In the genomic region with DNA sequence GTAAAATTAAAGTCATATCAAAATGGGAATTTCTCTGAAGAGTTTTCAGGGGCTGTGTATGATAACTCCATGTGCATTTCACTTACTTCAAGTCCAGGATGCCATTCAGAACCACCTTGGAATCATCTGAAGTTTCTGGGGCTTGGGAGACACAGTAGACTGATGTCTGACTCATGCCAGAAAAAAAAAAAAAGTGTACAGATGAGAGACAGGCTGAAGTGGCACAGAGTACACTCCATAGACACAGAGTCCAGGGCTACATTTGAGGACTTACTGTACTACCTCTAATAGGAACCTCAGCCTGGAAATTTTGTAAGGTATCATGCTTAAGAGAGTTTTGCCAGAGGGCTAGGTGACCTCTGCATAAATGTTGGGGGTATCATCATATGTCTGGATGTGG, we compare ENCODE assay signal across 20 cellular contexts.
A peak's percentile ranks its signal among the peaks of the same experiment; 100 is the strongest.
DNase-seq lines count a peak whose midpoint lies in the region; ATAC-seq, FAIRE-seq and TF ChIP-seq lines count a peak whose summit lies in the region.
"Had no signal": no experiment of that assay in that cellular context is flagged by ENCODE, and none has a peak within 500 bp of the region (broad histone marks: within the 10 kb centered on the region; RNA-seq: fewer than 3 reads in every experiment).

No MANE protein-coding gene starts in this region.

- TF ChIP-seq EP300 in HepG2 (IDR thresholded peaks at IDR 0.05; ENCODE audit: low read depth in 2 of 2, low read length in 2 of 2), result no peak
- no peak for TF ChIP-seq EP300 in HepG2 (CRISPR knock-in tag; IDR thresholded peaks at IDR 0.05; ENCODE audit: borderline replicate concordance)
- no peak for TF ChIP-seq EP300 in K562 (IDR thresholded peaks at IDR 0.05; ENCODE audit: low read length)

- BruUV-seq in HepG2 (replicated peaks; lab: Mats Ljungman, UMichigan) (no TSS peak), K562 (replicated peaks; lab: Mats Ljungman, UMichigan) (no TSS peak)

- no peak for TF ChIP-seq RAD21 in HepG2 (CRISPR knock-in tag; IDR thresholded peaks at IDR 0.05)
- no peak for TF ChIP-seq RAD21 in K562 (CRISPR knock-in tag; conservative IDR thresholded peaks at IDR 0.05 in 1 of 2, IDR thresholded peaks at IDR 0.05 in 1 of 2)

- no peaks in the 10 kb centered on the region for H3K36me3 ChIP-seq in HepG2 (replicated peaks in 1 of 2; ENCODE audit: control insufficient read depth in 1 of 2, insufficient read depth in 2 of 2, low read length in 2 of 2)
- H3K36me3 ChIP-seq in right lobe of liver, result no peaks in the 10 kb centered on the region
- H3K36me3 ChIP-seq in K562 (ENCODE audit: control insufficient read depth, insufficient read depth, low read length), result no peaks in the 10 kb centered on the region

- H3K4me2 ChIP-seq in HepG2 (ENCODE audit: low read depth, low read length) (no peak overlapping the region), K562 (ENCODE audit: insufficient read depth, low read length) (no peak overlapping the region)

- peak; percentile 37; the same call in 1 of the 3 replicates for ATAC-seq in HepG2
- ATAC-seq in right lobe of liver, result no peak
- ATAC-seq in K562, result peak; percentile 28
- peak; percentile 26 for ATAC-seq in foreskin keratinocyte

- POLR2A ChIA-PET in HepG2 (lab: Yijun Ruan, JAX) (no interaction called here), K562 (lab: Yijun Ruan, JAX) (no interaction called here)

- no peak for TF ChIP-seq POLR2A in HepG2 (IDR thresholded peaks at IDR 0.05; ENCODE audit: insufficient read depth in 1 of 2, low read depth in 2 of 2, low read length in 2 of 2)
- no peak for TF ChIP-seq POLR2A in right lobe of liver (IDR thresholded peaks at IDR 0.05)
- no peak for TF ChIP-seq POLR2A in K562 (conservative IDR thresholded peaks at IDR 0.05)

- H3K4me3 ChIP-seq in HepG2 (replicated peaks in 1 of 3; ENCODE audit: insufficient read depth in 1 of 3, low read depth in 2 of 3, low read length in 3 of 3) (no peak overlapping the region), right lobe of liver (no peak overlapping the region), K562 (no peak overlapping the region)
- H3K4me3 ChIP-seq: GM23248 had no signal

- H3K4me1 ChIP-seq in HepG2 (ENCODE audit: insufficient read depth, low read length) (no peaks in the 10 kb centered on the region), right lobe of liver (no peaks in the 10 kb centered on the region), K562 (replicated peaks in 1 of 2; ENCODE audit: control insufficient read depth in 2 of 2, insufficient read depth in 2 of 2, low read length in 2 of 2) (no peaks in the 10 kb centered on the region), foreskin keratinocyte (no peaks in the 10 kb centered on the region)
- H3K4me1 ChIP-seq: Caco-2 had no signal

- DNase-seq in HepG2 (ENCODE audit: low spot score) (no peak), right lobe of liver (no peak), K562 (ENCODE audit: extremely low read depth in 1 of 4, low spot score in 3 of 4) (no peak), foreskin keratinocyte (no peak), renal cortical epithelial cell (ENCODE audit: low read depth) (peak; percentile 60), GM19238 (ENCODE audit: insufficient read length, low spot score) (no peak), mesothelial cell of epicardium (ENCODE audit: low spot score in 2 of 2, unreplicated experiment in 2 of 2) (no peak)
- DNase-seq in activated naive CD4-positive, alpha-beta T cell treated with anti-CD3 and anti-CD28 coated beads for 36 hours, result no peak
- DNase-seq: C1 segment of cervical spinal cord; Caco-2; CD4-positive, alpha-beta memory T cell; DMS153; DMS79 treated with DMSO at 0.1 percent for 48 hours; GM23248; H7; HCEC 1CT had no signal

- intact Hi-C loops in HepG2 (cut with micrococcal nuclease; ENCODE audit: unreplicated experiment) (no loop called here), right lobe of liver (cut with DNase I) (no loop called here), K562 (cut with micrococcal nuclease) (no loop called here)
- intact Hi-C loops in activated naive CD4-positive, alpha-beta T cell treated with anti-CD3 and anti-CD28 coated beads for 36 hours (cut with micrococcal nuclease), result no loop called here

- H2AFZ ChIP-seq in HepG2 (ENCODE audit: low read length), result no peak overlapping the region
- H2AFZ ChIP-seq in K562 (ENCODE audit: low read depth, low read length), result no peak overlapping the region
- H2AFZ ChIP-seq: GM23248 had no signal

- in situ Hi-C loops in HepG2 (cut with HindIII; ENCODE audit: extremely low pct_ligation_motif_present, low pct_unique_long_range_greater_than_20kb), result no loop called here
- in situ Hi-C loops in K562 (cut with MboI), result no loop called here

- no peaks in the 10 kb centered on the region for H3K9me3 Mint-ChIP-seq in activated naive CD4-positive, alpha-beta T cell treated with anti-CD3 and anti-CD28 coated beads for 36 hours
- H3K9me3 Mint-ChIP-seq in mesothelial cell of epicardium, result peaks cover 12% of the 10 kb centered on the region

- no peaks in the 10 kb centered on the region for H3K27me3 Mint-ChIP-seq in activated naive CD4-positive, alpha-beta T cell treated with anti-CD3 and anti-CD28 coated beads for 36 hours (ENCODE audit: low read depth)
- H3K27me3 Mint-ChIP-seq in mesothelial cell of epicardium (ENCODE audit: low read depth), result no peaks in the 10 kb centered on the region
- H3K27me3 Mint-ChIP-seq: CD4-positive, alpha-beta memory T cell had no signal

- no peak for TF ChIP-seq CTCF in HepG2 (CRISPR knock-in tag; IDR thresholded peaks at IDR 0.05)
- no peak for TF ChIP-seq CTCF in right lobe of liver (IDR thresholded peaks at IDR 0.05)
- no peak for TF ChIP-seq CTCF in K562 (IDR thresholded peaks at IDR 0.05 in 2 of 3, conservative IDR thresholded peaks at IDR 0.05 in 1 of 3; ENCODE audit: insufficient read depth in 2 of 3, low read depth in 1 of 3, low read length in 3 of 3)
- no peak for TF ChIP-seq CTCF in foreskin keratinocyte (conservative IDR thresholded peaks at IDR 0.05)
- no peak for TF ChIP-seq CTCF in mesothelial cell of epicardium (IDR thresholded peaks at IDR 0.05; ENCODE audit: unreplicated experiment)

- H3K36me3 Mint-ChIP-seq in activated naive CD4-positive, alpha-beta T cell treated with anti-CD3 and anti-CD28 coated beads for 36 hours (ENCODE audit: low read depth), result no peaks in the 10 kb centered on the region
- no peaks in the 10 kb centered on the region for H3K36me3 Mint-ChIP-seq in mesothelial cell of epicardium

- CTCF ChIA-PET in HepG2 (lab: Yijun Ruan, JAX; ENCODE audit: low intra/inter-chr PET ratio, low total read pairs) (no interaction called here), K562 (lab: Yijun Ruan, JAX; ENCODE audit: low intra/inter-chr PET ratio) (no interaction called here)
- CTCF ChIA-PET in activated naive CD4-positive, alpha-beta T cell treated with anti-CD3 and anti-CD28 coated beads for 36 hours (lab: Charles Lee), result no interaction called here

- FAIRE-seq in HepG2 (lab: Jason Lieb, UNC) (no peak), K562 (lab: Jason Lieb, UNC) (no peak)
- FAIRE-seq: G401.6, GM12892, GM19239, H1 had no signal

- no peaks in the 10 kb centered on the region for H3K4me1 Mint-ChIP-seq in activated naive CD4-positive, alpha-beta T cell treated with anti-CD3 and anti-CD28 coated beads for 36 hours (ENCODE audit: low read depth)
- H3K4me1 Mint-ChIP-seq in mesothelial cell of epicardium, result peaks cover 3% of the 10 kb centered on the region
- H3K4me1 Mint-ChIP-seq: CD4-positive, alpha-beta memory T cell had no signal

- H3K79me2 ChIP-seq in HepG2 (ENCODE audit: insufficient read depth, low read length), result no peaks in the 10 kb centered on the region
- H3K79me2 ChIP-seq in K562 (ENCODE audit: control insufficient read depth, insufficient read depth, low read length), result no peaks in the 10 kb centered on the region

- no peaks in the 10 kb centered on the region for H3K9me3 ChIP-seq in HepG2 (ENCODE audit: low read length)
- H3K9me3 ChIP-seq in right lobe of liver, result no peaks in the 10 kb centered on the region
- H3K9me3 ChIP-seq in K562 (replicated peaks; ENCODE audit: control insufficient read depth, insufficient read depth, low read depth, low read length), result no peaks in the 10 kb centered on the region; the same call in 1 of the 2 replicates
- H3K9me3 ChIP-seq: Caco-2 had no signal

- no peaks in the 10 kb centered on the region for H4K20me1 ChIP-seq in HepG2 (ENCODE audit: insufficient read depth, low read length)
- no peaks in the 10 kb centered on the region for H4K20me1 ChIP-seq in K562 (replicated peaks; ENCODE audit: control insufficient read depth, insufficient read depth, low read length)

- H3K4me3 Mint-ChIP-seq in activated naive CD4-positive, alpha-beta T cell treated with anti-CD3 and anti-CD28 coated beads for 36 hours, result no peak overlapping the region
- H3K4me3 Mint-ChIP-seq in mesothelial cell of epicardium, result no peak overlapping the region
- H3K4me3 Mint-ChIP-seq: CD4-positive, alpha-beta memory T cell had no signal

- H3K27ac Mint-ChIP-seq in activated naive CD4-positive, alpha-beta T cell treated with anti-CD3 and anti-CD28 coated beads for 36 hours, result no peak overlapping the region
- H3K27ac Mint-ChIP-seq in mesothelial cell of epicardium, result no peak overlapping the region
- H3K27ac Mint-ChIP-seq: CD4-positive, alpha-beta memory T cell had no signal

- no peaks in the 10 kb centered on the region for H3K9me1 ChIP-seq in K562 (ENCODE audit: control insufficient read depth, insufficient read depth, low read length)

- no peak overlapping the region for H3K27ac ChIP-seq in HepG2 (ENCODE audit: extremely low read length, insufficient read depth, low read length)
- no peak overlapping the region for H3K27ac ChIP-seq in right lobe of liver
- H3K27ac ChIP-seq in K562 (ENCODE audit: extremely low read depth, low read depth, low read length), result no peak overlapping the region
- no peak overlapping the region for H3K27ac ChIP-seq in foreskin keratinocyte
- H3K27ac ChIP-seq: GM23248 had no signal

- H3K27me3 ChIP-seq in HepG2 (ENCODE audit: control insufficient read depth in 1 of 2, insufficient read depth in 2 of 2, low read length in 2 of 2), result no peaks in the 10 kb centered on the region; a peak in 1 of 5 replicates
- no peaks in the 10 kb centered on the region for H3K27me3 ChIP-seq in right lobe of liver
- H3K27me3 ChIP-seq in K562 (ENCODE audit: control insufficient read depth in 2 of 2, insufficient read depth in 2 of 2, low read length in 2 of 2), result no peaks in the 10 kb centered on the region
- no peaks in the 10 kb centered on the region for H3K27me3 ChIP-seq in foreskin keratinocyte

- H3K9ac ChIP-seq in HepG2 (ENCODE audit: insufficient read depth, low read depth, low read length) (no peak overlapping the region), K562 (ENCODE audit: insufficient read depth in 1 of 2, low read depth in 2 of 2, low read length in 2 of 2) (no peak overlapping the region)
- H3K9ac ChIP-seq: GM23248 had no signal

TF ChIP-seq in HepG2, 621 proteins besides CTCF, POLR2A, EP300 and RAD21 (continues in another document):
- TF ChIP-seq TAF15 (IDR thresholded peaks at IDR 0.05; ENCODE audit: low read depth, low read length, poor library complexity, severe bottlenecking) (no peak), ZSCAN21 (CRISPR knock-in tag; IDR thresholded peaks at IDR 0.05; ENCODE audit: borderline replicate concordance) (no peak), GATA4 (IDR thresholded peaks at IDR 0.05; ENCODE audit: borderline replicate concordance, low read depth) (no peak)

TF ChIP-seq in K562, 482 proteins besides CTCF, POLR2A, EP300 and RAD21 (continues in another document):
- TF ChIP-seq RBBP5 (IDR thresholded peaks at IDR 0.05; ENCODE audit: borderline replicate concordance, insufficient read depth, low read length, poor library complexity, severe bottlenecking) (no peak), NFRKB (IDR thresholded peaks at IDR 0.05; ENCODE audit: low read depth) (no peak)

Comparison
In these comparisons a context has a peak if more than half of its experiments do, and no peak if none do; other contexts are left out.
1. ATAC-seq: peak in HepG2 (single experiment), K562 (single experiment) and foreskin keratinocyte (single experiment); none in right lobe of liver (0 of 4).